Comparison of ENCODE assay signal across 24 cellular contexts in the genomic region with DNA sequence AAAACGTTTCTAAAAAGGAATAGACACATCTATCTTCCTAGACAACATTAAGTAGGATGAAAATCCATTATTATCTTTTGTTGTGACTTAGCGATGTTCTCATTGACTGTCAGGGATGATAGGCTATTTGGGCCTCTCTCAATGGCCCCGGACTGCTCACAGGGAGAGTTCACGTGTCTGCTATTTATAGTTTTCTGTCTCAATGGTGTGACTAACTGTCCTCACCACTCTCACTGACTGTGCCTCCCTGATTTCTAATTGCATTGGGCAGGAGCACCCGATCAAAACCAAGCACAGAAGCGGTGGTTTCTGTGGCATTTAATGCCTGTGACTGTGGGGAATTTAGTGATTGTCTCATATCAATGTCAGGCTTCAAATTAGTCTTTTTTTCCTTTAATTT.
"Had no signal": no experiment of that assay in that cellular context is flagged by ENCODE, and none has a peak within 500 bp of the region (broad histone marks: within the 10 kb centered on the region; RNA-seq: fewer than 3 reads in every experiment).

No MANE protein-coding gene starts in this region.

- H3K27me3 ChIP-seq: breast epithelium, esophagus muscularis mucosa, gastrocnemius medialis, pancreas, right lobe of liver, testis, vagina had no signal

- H3K4me2 ChIP-seq: smooth muscle cell had no signal

- DNase-seq: activated CD4-positive, alpha-beta T cell treated with anti-CD3 and anti-CD28 coated beads, Interleukin-2, amount 50 U/mL, for 4 hours; activated CD8-positive, alpha-beta memory T cell treated with anti-CD3 and anti-CD28 coated beads for 24 hours; activated CD8-positive, alpha-beta memory T cell treated with anti-CD3 and anti-CD28 coated beads, Interleukin-2, amount 50 U/mL, for 4 hours; activated T-cell treated with anti-CD3 and anti-CD28 coated beads, Interleukin-2, amount 50 U/mL, for 24 hours; aorta; gastrocnemius medialis; mammary epithelial cell; midbrain; pancreas; right lobe of liver; stimulated activated CD4-positive, alpha-beta T cell treated with anti-CD3 and anti-CD28 coated beads, Interleukin-15, amount 100 ng/mL, for 24 hours; stimulated activated CD8-positive, alpha-beta memory T cell treated with anti-CD3 and anti-CD28 coated beads, Interleukin-4, amount 100 ng/mL, for 48 hours; stimulated activated naive B cell treated with anti-CD40 and anti-IgM and Interleukin-4, amounts not matched to agents 10 μg/mL and 1 μg/mL and 100 μg/mL, for 72 hours; T-helper 1 cell; testis had no signal

- ATAC-seq: activated naive CD4-positive, alpha-beta T cell treated with anti-CD3 and anti-CD28 coated beads, Interleukin-2, amount 50 U/mL, for 72 hours; activated T-helper 17 cell treated with anti-CD3 and anti-CD28 coated beads, Interleukin-2, amount 50 U/mL, for 72 hours; gastrocnemius medialis; left lobe of liver; natural killer cell treated with Interleukin-12 subunit alpha and Interleukin-12 subunit beta and Interleukin-15 and Interleukin-18, amount 100 ng/mL, for 72 hours; pancreas; right lobe of liver; stimulated activated naive B cell treated with anti-CD40 and anti-IgM and Interleukin-4, amounts not matched to agents 10 μg/mL and 1 μg/mL and 100 μg/mL, for 72 hours had no signal

- H3K4me3 ChIP-seq: breast epithelium, coronary artery, esophagus muscularis mucosa, gastrocnemius medialis, pancreas, right lobe of liver, smooth muscle cell, testis, vagina had no signal

- H3K9me3 ChIP-seq: breast epithelium, esophagus muscularis mucosa, gastrocnemius medialis, pancreas, right lobe of liver, testis, vagina had no signal

- H3K27ac ChIP-seq: breast epithelium, coronary artery, esophagus muscularis mucosa, gastrocnemius medialis, pancreas, right lobe of liver, testis, vagina had no signal

- H3K4me1 ChIP-seq: breast epithelium, esophagus muscularis mucosa, gastrocnemius medialis, pancreas, right lobe of liver, testis, vagina had no signal

- H3K36me3 ChIP-seq: breast epithelium, esophagus muscularis mucosa, gastrocnemius medialis, pancreas, right lobe of liver, vagina had no signal
